ENCODE assay signal across 15 cellular contexts in the genomic region with DNA sequence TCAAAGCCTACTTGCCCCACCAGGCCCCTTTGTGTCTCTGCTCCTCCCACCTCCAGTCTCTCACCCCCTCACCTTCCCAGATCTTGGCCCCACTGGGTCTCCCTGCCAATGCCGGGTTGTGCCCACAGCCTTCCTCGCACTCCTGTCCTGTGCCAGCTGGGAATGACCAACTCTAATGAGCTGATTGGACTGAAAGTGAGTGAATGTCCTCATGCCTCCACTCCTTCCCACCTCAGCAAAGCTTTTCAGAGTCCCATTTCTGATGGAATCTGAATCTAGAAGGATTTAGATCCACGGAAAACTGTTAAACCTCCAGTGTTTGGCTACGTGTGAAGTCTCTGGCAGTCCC.
DNase-seq lines count a peak whose midpoint lies in the region; ATAC-seq, FAIRE-seq and TF ChIP-seq lines count a peak whose summit lies in the region.
"Had no signal": no experiment of that assay in that cellular context is flagged by ENCODE, and none has a peak within 500 bp of the region (broad histone marks: within the 10 kb centered on the region; RNA-seq: fewer than 3 reads in every experiment).

No MANE protein-coding gene starts in this region.

- no peak for FAIRE-seq in D721Med (lab: Jason Lieb, UNC)
- FAIRE-seq: HTR-8/SVneo had no signal

- no peak overlapping the region for H3K14ac ChIP-seq in trophoblast cell (ENCODE audit: low read length)

- H3K27ac ChIP-seq in gastroesophageal sphincter: peak overlapping the region in 3 of 4 donors; percentile 27 to 67 (median 64)
- H3K27ac ChIP-seq in trophoblast cell (ENCODE audit: low read depth, low read length): no peak overlapping the region

- H3K18ac ChIP-seq in trophoblast cell (ENCODE audit: low read length): no peak overlapping the region

- WGBS in gastroesophageal sphincter (ENCODE audit: low coverage in 1 of 2), 2 donors: 70 to 90% methylated on average over 2 of the region's 4 CpGs
- WGBS in trophoblast cell (ENCODE audit: extremely low coverage, insufficient coverage, insufficient read length): no CpG with 5 or more reads among the region's 4 CpGs

- no peak overlapping the region for H3K4me2 ChIP-seq in trophoblast cell (ENCODE audit: low read length)

- H2BK120ac ChIP-seq in trophoblast cell (ENCODE audit: insufficient read depth, low read length, poor library complexity): no peak overlapping the region

- no peak overlapping the region for H3K4me3 ChIP-seq in gastroesophageal sphincter
- H3K4me3 ChIP-seq in trophoblast cell (ENCODE audit: low read depth, low read length): no peak overlapping the region
- H3K4me3 ChIP-seq: upper lobe of right lung had no signal

- no peaks in the 10 kb centered on the region for H3K27me3 ChIP-seq in gastroesophageal sphincter
- no peaks in the 10 kb centered on the region for H3K27me3 ChIP-seq in trophoblast cell (ENCODE audit: insufficient read depth, low read length)
- H3K27me3 ChIP-seq: upper lobe of right lung had no signal

- peak; percentile 22 for DNase-seq in AG20443 (ENCODE audit: low spot score)
- peak; percentile 36 for DNase-seq in astrocyte of the hippocampus (ENCODE audit: low read depth, low spot score)
- no peak for DNase-seq in sciatic nerve (ENCODE audit: low spot score)
- DNase-seq in MV-4-11 (lab: John Stamatoyannopoulos, UW): no peak
- DNase-seq in trophoblast cell: no peak
- no peak for DNase-seq in D721Med (ENCODE audit: insufficient read length, low spot score)
- DNase-seq: activated B cell treated with CpG ODN at 0.5 μM for 24 hours; activated CD8-positive, alpha-beta memory T cell treated with anti-CD3 and anti-CD28 coated beads, Interleukin-2, amount 50 U/mL, for 48 hours; activated naive CD8-positive, alpha-beta T cell treated with anti-CD3 and anti-CD28 coated beads, Interleukin-2, amount 50 U/mL, for 24 hours; DMS53; naive B cell; upper lobe of right lung had no signal

- H3K23ac ChIP-seq in trophoblast cell (ENCODE audit: low read length): no peak overlapping the region

- no peak for TF ChIP-seq EP300 in gastroesophageal sphincter (IDR thresholded peaks at IDR 0.05)

- intact Hi-C loops in sciatic nerve (cut with DNase I): no loop called here

- no peak overlapping the region for H4K8ac ChIP-seq in trophoblast cell (ENCODE audit: low read depth, low read length)

- H3K36me3 ChIP-seq in gastroesophageal sphincter (no peaks in the 10 kb centered on the region), trophoblast cell (ENCODE audit: control insufficient read depth in 1 of 2, insufficient read depth in 2 of 2, low read length in 2 of 2) (no peaks in the 10 kb centered on the region)
- H3K36me3 ChIP-seq: upper lobe of right lung had no signal

- no peak overlapping the region for H2BK5ac ChIP-seq in trophoblast cell (ENCODE audit: low read depth, low read length, poor library complexity)

- no peak overlapping the region for H4K91ac ChIP-seq in trophoblast cell (ENCODE audit: low read depth, low read length)

- no peak overlapping the region for H2AK5ac ChIP-seq in trophoblast cell (ENCODE audit: low read length)

- peaks cover 0 to 14% (median 3%) of the 10 kb centered on the region in 3 donors for H3K4me1 ChIP-seq in gastroesophageal sphincter
- no peaks in the 10 kb centered on the region for H3K4me1 ChIP-seq in trophoblast cell (ENCODE audit: control insufficient read depth in 1 of 2, insufficient read depth in 2 of 2, low read length in 2 of 2)
- H3K4me1 ChIP-seq: upper lobe of right lung had no signal

- no peak overlapping the region for H4K12ac ChIP-seq in trophoblast cell (ENCODE audit: low read depth, low read length)

- H3K9ac ChIP-seq in trophoblast cell (ENCODE audit: low read length): no peak overlapping the region

- H3K4ac ChIP-seq in trophoblast cell (ENCODE audit: low read depth, low read length): no peak overlapping the region

- no peaks in the 10 kb centered on the region for H3K9me3 ChIP-seq in gastroesophageal sphincter
- no peaks in the 10 kb centered on the region for H3K9me3 ChIP-seq in trophoblast cell (ENCODE audit: insufficient read depth, low read depth, low read length)
- H3K9me3 ChIP-seq: upper lobe of right lung had no signal

- H3K79me2 ChIP-seq in trophoblast cell (ENCODE audit: control insufficient read depth, insufficient read depth, low read length, poor library complexity): no peaks in the 10 kb centered on the region

- no peak for TF ChIP-seq CTCF in gastroesophageal sphincter (IDR thresholded peaks at IDR 0.05)
- no peak for TF ChIP-seq CTCF in D721Med (IDR thresholded peaks at IDR 0.05; ENCODE audit: insufficient read depth, missing control alignments)

- no peak overlapping the region for H2AFZ ChIP-seq in trophoblast cell (ENCODE audit: insufficient read depth, low read length, poor library complexity)

- no peaks in the 10 kb centered on the region for H3K79me1 ChIP-seq in trophoblast cell (ENCODE audit: low read length)

- no peak overlapping the region for H2BK12ac ChIP-seq in trophoblast cell (ENCODE audit: low read length)

- ATAC-seq in gastroesophageal sphincter: no peak
- ATAC-seq in sciatic nerve: peak; percentile 35
- ATAC-seq in HG03520 (IDR thresholded peaks at IDR 0.05; ENCODE audit: unreplicated experiment): no peak

- no peak for TF ChIP-seq POLR2A in gastroesophageal sphincter (IDR thresholded peaks at IDR 0.05)

Comparison
In these comparisons a context has a peak if more than half of its experiments do, and no peak if none do; other contexts are left out.
1. DNase-seq: peak in AG20443 (single experiment) and astrocyte of the hippocampus (single experiment); none in sciatic nerve (single experiment), MV-4-11 (single experiment), trophoblast cell (0 of 2) and D721Med (single experiment).